ENCODE assay signal across 10 cellular contexts in genomic region chr11:111851636-111852035, GRCh38. TPM values are rescaled to one million over a fixed set of nuclear protein-coding genes. Genes with fewer than 3 reads are reported as not detected.
DNase-seq lines count a peak whose midpoint lies in the region; ATAC-seq and TF ChIP-seq lines count a peak whose summit lies in the region.
"Had no signal": no experiment of that assay in that cellular context is flagged by ENCODE, and none has a peak within 500 bp of the region (broad histone marks: within the 10 kb centered on the region; RNA-seq: fewer than 3 reads in every experiment).

No MANE protein-coding gene starts in this region.

- H4K20me1 ChIP-seq in GM23248 (ENCODE audit: insufficient read depth) (no peaks in the 10 kb centered on the region), SK-N-SH (ENCODE audit: insufficient read depth) (no peaks in the 10 kb centered on the region)

- H3K4me2 ChIP-seq in GM23248 (ENCODE audit: unreplicated experiment) (no peak overlapping the region), SK-N-SH (no peak overlapping the region)

- no peak for ATAC-seq in GM19455 (IDR thresholded peaks at IDR 0.05; ENCODE audit: unreplicated experiment)

- peak; percentile 56 for TF ChIP-seq CTCF in SK-N-SH (IDR thresholded peaks at IDR 0.05)
- peak; percentile 55 for TF ChIP-seq CTCF in fibroblast of the aortic adventitia (IDR thresholded peaks at IDR 0.05; ENCODE audit: insufficient read depth, low read length)
- TF ChIP-seq CTCF in transverse colon (IDR thresholded peaks at IDR 0.05): no peak

- H3K4me1 ChIP-seq in GM23248 (ENCODE audit: insufficient read depth) (peaks cover 5% of the 10 kb centered on the region), SK-N-SH (ENCODE audit: control insufficient read depth in 1 of 2, insufficient read depth in 2 of 2, low read depth in 1 of 2, low read length in 1 of 2) (peaks cover 6 to 13% of the 10 kb centered on the region in 2 experiments; a peak in 3 of 4 replicates), transverse colon (no peaks in the 10 kb centered on the region)

- no peak overlapping the region for H3K27ac ChIP-seq in GM23248
- no peak overlapping the region for H3K27ac ChIP-seq in SK-N-SH (ENCODE audit: low read depth in 2 of 2, low read length in 1 of 2)
- no peak overlapping the region for H3K27ac ChIP-seq in transverse colon

- intact Hi-C loops in transverse colon (cut with DNase I; ENCODE audit: low total_unique reads): no loop called here

- CTCF ChIA-PET in SK-N-SH (lab: Yijun Ruan, JAX): interaction anchor here (0.8 to 2.7 kb wide), 7 partner anchors 9 to 396 kb away, joined by 3 to 9 read pairs (median 4); no protein-coding TSS in a partner anchor

- in situ Hi-C loops in GM23248 (cut with MboI) (no loop called here), transverse colon (cut with MboI; ENCODE audit: low pct_ligation_motif_present in 1 of 4, low pct_unique_long_range_greater_than_20kb in 1 of 4, low sequenced_read_pairs in 3 of 4) (no loop called here)

- peaks cover 3% of the 10 kb centered on the region for H3K4me1 Mint-ChIP-seq in activated T-cell treated with anti-CD3 and anti-CD28 coated beads, Interleukin-2, amount 50 U/mL, for 24 hours (ENCODE audit: low read depth)

- H3K27me3 ChIP-seq in GM23248 (replicated peaks; ENCODE audit: insufficient read depth): no peaks in the 10 kb centered on the region
- no peaks in the 10 kb centered on the region for H3K27me3 ChIP-seq in SK-N-SH (ENCODE audit: insufficient read depth)
- H3K27me3 ChIP-seq in transverse colon: no peaks in the 10 kb centered on the region

- no peak overlapping the region for H2AFZ ChIP-seq in GM23248
- H2AFZ ChIP-seq in SK-N-SH (ENCODE audit: low read depth): no peak overlapping the region

- peaks cover 17% of the 10 kb centered on the region for H3F3A ChIP-seq in GM23248 (ENCODE audit: insufficient read depth)
- H3F3A ChIP-seq in SK-N-SH (replicated peaks; ENCODE audit: insufficient read depth): peaks cover 22% of the 10 kb centered on the region

- no peak overlapping the region for H3K4me3 ChIP-seq in GM23248
- H3K4me3 ChIP-seq in SK-N-SH (ENCODE audit: low read depth in 2 of 2, low read length in 1 of 2): no peak overlapping the region
- no peak overlapping the region for H3K4me3 ChIP-seq in fibroblast of the aortic adventitia (ENCODE audit: low read depth, low read length)
- H3K4me3 ChIP-seq in transverse colon: no peak overlapping the region

- H3K27me3 Mint-ChIP-seq in activated T-cell treated with anti-CD3 and anti-CD28 coated beads, Interleukin-2, amount 50 U/mL, for 24 hours: no peaks in the 10 kb centered on the region

- TF ChIP-seq EP300 in SK-N-SH (IDR thresholded peaks at IDR 0.05; ENCODE audit: borderline replicate concordance in 1 of 2, low read depth in 1 of 2, low read length in 1 of 2) (no peak), transverse colon (IDR thresholded peaks at IDR 0.05; ENCODE audit: low read depth) (no peak)

- H3K79me2 ChIP-seq in GM23248 (ENCODE audit: insufficient read depth): no peaks in the 10 kb centered on the region
- H3K79me2 ChIP-seq in SK-N-SH (ENCODE audit: insufficient read depth): no peaks in the 10 kb centered on the region

- H3K9me2 ChIP-seq in GM23248 (ENCODE audit: insufficient read depth) (no peaks in the 10 kb centered on the region), SK-N-SH (no peaks in the 10 kb centered on the region)

- peak; percentile 60 for TF ChIP-seq RAD21 in SK-N-SH (IDR thresholded peaks at IDR 0.05; ENCODE audit: low read length)

- TF ChIP-seq POLR2A in transverse colon (IDR thresholded peaks at IDR 0.05): no peak

- DNase-seq in AG08395 (ENCODE audit: low spot score) (peak; percentile 38), GM23248 (peak; percentile 54), SK-N-SH (peak; percentile 17), fibroblast of the aortic adventitia (ENCODE audit: low read depth) (peak; percentile 36), OCI-M2 (lab: John Stamatoyannopoulos, UW; ENCODE audit: unreplicated experiment) (no peak), transverse colon (no peak)
- DNase-seq in activated T-cell treated with anti-CD3 and anti-CD28 coated beads, Interleukin-2, amount 50 U/mL, for 24 hours: no peak
- DNase-seq: amniotic stem cell had no signal

- H3K36me3 Mint-ChIP-seq in activated T-cell treated with anti-CD3 and anti-CD28 coated beads, Interleukin-2, amount 50 U/mL, for 24 hours (ENCODE audit: low read depth): peaks cover 84% of the 10 kb centered on the region

- H3K9me3 ChIP-seq in GM23248 (ENCODE audit: low read depth) (no peaks in the 10 kb centered on the region), SK-N-SH (no peaks in the 10 kb centered on the region), transverse colon (no peaks in the 10 kb centered on the region)

- no peaks in the 10 kb centered on the region for H3K9me3 Mint-ChIP-seq in activated T-cell treated with anti-CD3 and anti-CD28 coated beads, Interleukin-2, amount 50 U/mL, for 24 hours

- no peak overlapping the region for H3K4me3 Mint-ChIP-seq in activated T-cell treated with anti-CD3 and anti-CD28 coated beads, Interleukin-2, amount 50 U/mL, for 24 hours

- no peak overlapping the region for H3K27ac Mint-ChIP-seq in activated T-cell treated with anti-CD3 and anti-CD28 coated beads, Interleukin-2, amount 50 U/mL, for 24 hours

- H3K36me3 ChIP-seq in GM23248 (ENCODE audit: low read depth) (peaks cover 5% of the 10 kb centered on the region; the same call in 1 of the 2 replicates), SK-N-SH (replicated peaks in 1 of 2; ENCODE audit: control insufficient read depth in 1 of 2, insufficient read depth in 2 of 2, low read length in 1 of 2) (peaks cover 23 to 32% of the 10 kb centered on the region in 2 experiments), transverse colon (peaks cover 0 to 24% (median 2%) of the 10 kb centered on the region in 4 donors)

- H3K9ac ChIP-seq in GM23248: no peak overlapping the region
- H3K9ac ChIP-seq in SK-N-SH: no peak overlapping the region

- POLR2A ChIA-PET in SK-N-SH (lab: Yijun Ruan, JAX): no interaction called here

TF ChIP-seq in SK-N-SH, 30 proteins besides CTCF, POLR2A, EP300 and RAD21:
- no peak for TF ChIP-seq USF2 (IDR thresholded peaks at IDR 0.05; ENCODE audit: borderline replicate concordance, low read depth, low read length)
- peak; percentile 32 for TF ChIP-seq SMC3 (IDR thresholded peaks at IDR 0.05; ENCODE audit: low read depth, low read length)
- TF ChIP-seq POLR2AphosphoS5 (IDR thresholded peaks at IDR 0.05; ENCODE audit: low read depth, low read length): no peak
TF ChIP-seq in SK-N-SH: peak in this region for 1.

RNA-seq across cellular contexts. Expression of gene ALG9, which starts 19.7 kb away (rescaled TPM):
- total RNA-seq in GM23248 (2014; rRNA removed; shearing (Covaris generic)): 36.3 and 42.4 TPM in 2 replicates
- polyA plus RNA-seq in GM23248 (2016; fragmentation: Nextera tagmentation; extraction: Ambion mirVana) (24.5 and 24.7 TPM in 2 replicates), SK-N-SH (2012; rRNA removed) (17.9 and 23.4 TPM in 2 replicates)
- polyA plus RNA-seq in SK-N-SH (2012; cell fraction: cytosol; rRNA removed): 15.5 and 15.8 TPM in 2 replicates
- 30.7 and 49.3 TPM in 2 replicates for polyA plus RNA-seq in SK-N-SH (2012; cell fraction: nucleus; rRNA removed)
- total RNA-seq in fibroblast of the aortic adventitia (ENCODE audit: low replicate concordance) (15.2 and 41.7 TPM in 2 replicates), transverse colon (10 to 100 TPM; 18.4 to 51.1 (median 35.0) TPM)

RNA-seq across cellular contexts. Expression of gene FDXACB1, which starts 27.3 kb away (rescaled TPM):
- 1.4 and 2.2 TPM in 2 replicates for total RNA-seq in GM23248 (2014; rRNA removed; shearing (Covaris generic))
- polyA plus RNA-seq in GM23248 (2016; fragmentation: Nextera tagmentation; extraction: Ambion mirVana) (2.1 TPM in 2 replicates), SK-N-SH (2012; rRNA removed) (2.8 and 3.2 TPM in 2 replicates)
- 2.7 and 3.0 TPM in 2 replicates for polyA plus RNA-seq in SK-N-SH (2012; cell fraction: cytosol; rRNA removed)
- 3.4 and 5.7 TPM in 2 replicates for polyA plus RNA-seq in SK-N-SH (2012; cell fraction: nucleus; rRNA removed)
- total RNA-seq in fibroblast of the aortic adventitia (ENCODE audit: low replicate concordance) (0.98 and 3.7 TPM in 2 replicates), transverse colon (1 to 10 TPM in 3 of 4 donors, not detected in 1; 1.4 to 3.4 (median 1.5) TPM)

RNA-seq across cellular contexts. Expression of gene CFAP68, which starts 27.7 kb away (rescaled TPM):
- 7.6 and 9.9 TPM in 2 replicates for total RNA-seq in GM23248 (2014; rRNA removed; shearing (Covaris generic))
- polyA plus RNA-seq in GM23248 (2016; fragmentation: Nextera tagmentation; extraction: Ambion mirVana) (20.2 and 23.8 TPM in 2 replicates), SK-N-SH (2012; rRNA removed) (36.7 and 61.2 TPM in 2 replicates)
- polyA plus RNA-seq in SK-N-SH (2012; cell fraction: cytosol; rRNA removed): 46.8 and 79.7 TPM in 2 replicates
- polyA plus RNA-seq in SK-N-SH (2012; cell fraction: nucleus; rRNA removed): 18.1 and 22.1 TPM in 2 replicates
- total RNA-seq in fibroblast of the aortic adventitia (ENCODE audit: low replicate concordance) (11.3 and 14.9 TPM in 2 replicates), transverse colon (10 to 100 TPM in 2 of 4 donors, under 1 TPM in 1, not detected in 1; 0.20 to 19.8 (median 18.8) TPM)

RNA-seq across cellular contexts. Expression of gene CRYAB, which starts 59.9 kb away (rescaled TPM):
- 91.0 and 104 TPM in 2 replicates for total RNA-seq in GM23248 (2014; rRNA removed; shearing (Covaris generic))
- polyA plus RNA-seq in GM23248 (2016; fragmentation: Nextera tagmentation; extraction: Ambion mirVana) (454 and 455 TPM in 2 replicates), SK-N-SH (2012; rRNA removed) (0.92 and 1.5 TPM in 2 replicates)
- polyA plus RNA-seq in SK-N-SH (2012; cell fraction: cytosol; rRNA removed): 0.67 and 1.2 TPM in 2 replicates
- polyA plus RNA-seq in SK-N-SH (2012; cell fraction: nucleus; rRNA removed): 0.29 and 1.8 TPM in 2 replicates
- total RNA-seq in fibroblast of the aortic adventitia (ENCODE audit: low replicate concordance) (60.2 and 73.3 TPM in 2 replicates), transverse colon (100 to 1,000 TPM in 1 of 4 donors, 10 to 100 TPM in 3; 38.0 to 112 (median 68.2) TPM)
- total RNA-seq: Daoy had no signal

Comparison
In these comparisons a context has a peak if more than half of its experiments do, and no peak if none do; other contexts are left out.
1. DNase-seq: peak in AG08395 (single experiment), GM23248 (single experiment), SK-N-SH (single experiment) and fibroblast of the aortic adventitia (single experiment); none in OCI-M2 (single experiment), transverse colon (single experiment) and activated T-cell treated with anti-CD3 and anti-CD28 coated beads, Interleukin-2, amount 50 U/mL, for 24 hours (single experiment).
2. CTCF ChIP-seq: peak in SK-N-SH (single experiment) and fibroblast of the aortic adventitia (single experiment); none in transverse colon (0 of 5).